ENCODE assay signal across 19 cellular contexts in genomic region chr13:28743499-28744083, GRCh38. TPM values are rescaled to one million over a fixed set of nuclear protein-coding genes. Genes with fewer than 3 reads are reported as not detected.
DNase-seq lines count a peak whose midpoint lies in the region; ATAC-seq, FAIRE-seq and TF ChIP-seq lines count a peak whose summit lies in the region.
"Had no signal": no experiment of that assay in that cellular context is flagged by ENCODE, and none has a peak within 500 bp of the region (broad histone marks: within the 10 kb centered on the region; RNA-seq: fewer than 3 reads in every experiment).

No MANE protein-coding gene starts in this region.

- TF ChIP-seq RAD21 in IMR-90 (IDR thresholded peaks at IDR 0.05; ENCODE audit: low read length) (no peak), H1 (IDR thresholded peaks at IDR 0.05 in 1 of 2, conservative IDR thresholded peaks at IDR 0.05 in 1 of 2; ENCODE audit: low read depth in 2 of 2, low read length in 2 of 2) (no peak)

- no peaks in the 10 kb centered on the region for H3K9me3 ChIP-seq in AG04450 (ENCODE audit: control insufficient read depth, insufficient read depth, low read length)
- H3K9me3 ChIP-seq in IMR-90 (ENCODE audit: control insufficient read depth, insufficient read depth, low read length), result no peaks in the 10 kb centered on the region
- H3K9me3 ChIP-seq in H1 (ENCODE audit: insufficient read depth in 2 of 2, low read depth in 1 of 2, low read length in 1 of 2), result no peaks in the 10 kb centered on the region
- H3K9me3 ChIP-seq in muscle layer of duodenum (ENCODE audit: control insufficient read depth in 1 of 2, low read length in 2 of 2), result no peaks in the 10 kb centered on the region
- H3K9me3 ChIP-seq in colonic mucosa, result no peaks in the 10 kb centered on the region
- H3K9me3 ChIP-seq: HAP-1, thoracic aorta had no signal

- H2BK12ac ChIP-seq in H1 (ENCODE audit: low read depth, low read length), result peak overlapping the region; percentile 70; the same call in 1 of the 2 replicates

- CTCF ChIA-PET in AG04450 (lab: Charles Lee) (no interaction called here), IMR-90 (lab: Yijun Ruan, JAX) (interaction anchor here (0.7 kb wide), 1 partner anchor 691 kb away, joined by 3 read pairs; no protein-coding TSS in a partner anchor), H1 (lab: Charles Lee; ENCODE audit: partially characterized antibody) (interaction anchor here (0.6 to 1.4 kb wide), 3 partner anchors 11 to 429 kb away, joined by 3 to 8 read pairs (median 3); no protein-coding TSS in a partner anchor)

- H3K36me3 ChIP-seq in IMR-90 (ENCODE audit: control insufficient read depth, insufficient read depth, low read length) (no peaks in the 10 kb centered on the region), H1 (ENCODE audit: control insufficient read depth in 2 of 4, insufficient read depth in 4 of 4, low read length in 3 of 4) (no peaks in the 10 kb centered on the region), muscle layer of duodenum (ENCODE audit: control insufficient read depth in 1 of 2, insufficient read depth in 2 of 2, low read length in 2 of 2) (no peaks in the 10 kb centered on the region), colonic mucosa (no peaks in the 10 kb centered on the region)
- H3K36me3 ChIP-seq: HAP-1, thoracic aorta had no signal

- H3K4me1 ChIP-seq in IMR-90 (ENCODE audit: control insufficient read depth, insufficient read depth, low read length) (peaks cover 3% of the 10 kb centered on the region; the same call in 1 of the 2 replicates), H1 (replicated peaks in 1 of 4; ENCODE audit: control insufficient read depth in 3 of 4, insufficient read depth in 4 of 4, low read length in 3 of 4) (peaks cover 2 to 16% (median 8%) of the 10 kb centered on the region in 4 experiments; a peak in 4 of 7 replicates), muscle layer of duodenum (ENCODE audit: control insufficient read depth in 1 of 2, insufficient read depth in 2 of 2, low read length in 2 of 2) (no peaks in the 10 kb centered on the region), colonic mucosa (no peaks in the 10 kb centered on the region)
- H3K4me1 ChIP-seq: HAP-1 had no signal

- TF ChIP-seq CTCF in AG04450 (IDR thresholded peaks at IDR 0.05; ENCODE audit: low read depth, low read length) (no peak), IMR-90 (conservative IDR thresholded peaks at IDR 0.05; ENCODE audit: low read depth, low read length) (no peak), H1 (IDR thresholded peaks at IDR 0.05; ENCODE audit: control extremely low read depth in 1 of 3, insufficient read depth in 1 of 3, low read depth in 1 of 3, low read length in 3 of 3) (no peak), colonic mucosa (IDR thresholded peaks at IDR 0.05) (no peak)

- H3K79me2 ChIP-seq in H1 (ENCODE audit: control insufficient read depth in 1 of 2, insufficient read depth in 2 of 2, low read length in 2 of 2), result no peaks in the 10 kb centered on the region

- intact Hi-C loops in IMR-90 (cut with micrococcal nuclease) (no loop called here), colonic mucosa (cut with DNase I) (no loop called here)

- no peak overlapping the region for H4K91ac ChIP-seq in IMR-90 (ENCODE audit: insufficient read depth, low read depth, low read length)
- H4K91ac ChIP-seq in H1 (replicated peaks; ENCODE audit: insufficient read length, low read length), result no peak overlapping the region

- dilution Hi-C loops in IMR-90 (cut with HindIII; ENCODE audit: low sequenced_read_pairs, unreplicated experiment), result no loop called here

- H3K56ac ChIP-seq in IMR-90 (ENCODE audit: extremely low read depth, insufficient read depth, low read length), result no peak overlapping the region
- no peak overlapping the region for H3K56ac ChIP-seq in H1 (replicated peaks; ENCODE audit: insufficient read length, low read depth, low read length)

- H2BK5ac ChIP-seq in IMR-90 (ENCODE audit: low read depth, low read length, poor library complexity, severe bottlenecking) (no peak overlapping the region), H1 (ENCODE audit: low read depth, low read length) (no peak overlapping the region; the same call in 1 of the 2 replicates)

- H3K23me2 ChIP-seq in H1 (ENCODE audit: low read depth, low read length), result no peaks in the 10 kb centered on the region

- no peak for ATAC-seq in IMR-90 (ENCODE audit: low read depth)
- ATAC-seq: activated CD8-positive, alpha-beta T cell treated with anti-CD3 and anti-CD28 coated beads for 36 hours; stimulated activated naive CD8-positive, alpha-beta T cell treated with anti-CD3 and anti-CD28 coated beads, Interleukin-15, Interleukin-2, amounts not matched to agents 100 U/mL and 50 U/mL, for 24 hours had no signal

- 0 out of 2 replicates have a peak overlapping the region, but pooled peaks have one; percentile 8 for H3K18ac ChIP-seq in IMR-90 (ENCODE audit: low read depth, low read length)
- no peak overlapping the region for H3K18ac ChIP-seq in H1 (ENCODE audit: extremely low read depth, low read length)

- no peak overlapping the region for H2AK9ac ChIP-seq in IMR-90 (replicated peaks; ENCODE audit: low read depth, low read length, poor library complexity)

- H3K4me2 ChIP-seq in IMR-90 (ENCODE audit: low read depth, low read length), result no peak overlapping the region
- no peak overlapping the region for H3K4me2 ChIP-seq in H1 (ENCODE audit: insufficient read depth in 1 of 2, low read depth in 2 of 2, low read length in 2 of 2)

- TF ChIP-seq POLR2A in IMR-90 (IDR thresholded peaks at IDR 0.05; ENCODE audit: low read depth, low read length) (no peak), H1 (IDR thresholded peaks at IDR 0.05; ENCODE audit: control extremely low read depth in 1 of 2, low read depth in 2 of 2, low read length in 2 of 2) (no peak)

- H3K9ac ChIP-seq in IMR-90 (ENCODE audit: low read depth, low read length) (no peak overlapping the region), H1 (replicated peaks in 1 of 4; ENCODE audit: extremely low read depth in 1 of 4, low read depth in 3 of 4, low read length in 3 of 4) (no peak overlapping the region; a peak in 1 of 7 replicates), colonic mucosa (ENCODE audit: low read depth in 2 of 2, low read length in 2 of 2) (no peak overlapping the region)

- no peak for FAIRE-seq in H1 (lab: Jason Lieb, UNC)
- FAIRE-seq: GM12891 had no signal

- no peaks in the 10 kb centered on the region for H4K20me1 ChIP-seq in IMR-90 (ENCODE audit: insufficient read depth, low read length)
- no peaks in the 10 kb centered on the region for H4K20me1 ChIP-seq in H1 (replicated peaks in 1 of 2; ENCODE audit: control insufficient read depth in 1 of 2, insufficient read depth in 2 of 2, low read length in 2 of 2)

- DNase-seq in AG04450 (ENCODE audit: low read depth, low spot score), result no peak
- DNase-seq in IMR-90, result no peak
- peak in 1 of 2 experiments; percentile 33 for DNase-seq in H1 (ENCODE audit: low read depth in 1 of 2, low spot score in 2 of 2)
- DNase-seq in stimulated activated CD4-positive, alpha-beta T cell treated with anti-CD3 and anti-CD28 coated beads, Interleukin-4, amount 100 ng/mL, for 1 hour, result no peak
- no peak for DNase-seq in mucosa of gallbladder (ENCODE audit: low spot score)
- DNase-seq in activated CD4-positive, alpha-beta T cell treated with anti-CD3 and anti-CD28 coated beads for 4 hours, result no peak
- no peak for DNase-seq in colonic mucosa
- DNase-seq: activated CD8-positive, alpha-beta T cell treated with anti-CD3 and anti-CD28 coated beads for 36 hours; activated effector memory CD4-positive, alpha-beta T cell treated with Interleukin-2 at 50 U/mL for 16 hours; C1 segment of cervical spinal cord; kidney glomerular epithelial cell; mammary epithelial cell; naive thymus-derived CD4-positive, alpha-beta T cell; NCI-H446; stimulated activated naive CD8-positive, alpha-beta T cell treated with anti-CD3 and anti-CD28 coated beads, Interleukin-15, Interleukin-2, amounts not matched to agents 100 U/mL and 50 U/mL, for 24 hours had no signal

- H2BK120ac ChIP-seq in IMR-90 (ENCODE audit: low read depth, low read length) (no peak overlapping the region; the same call in 1 of the 2 replicates), H1 (replicated peaks; ENCODE audit: low read depth, low read length) (peak overlapping the region; percentile 70)

- H2AK5ac ChIP-seq in IMR-90 (ENCODE audit: low read depth, low read length) (0 out of 2 replicates have a peak overlapping the region, but pooled peaks have one; percentile 1), H1 (ENCODE audit: low read depth, low read length) (no peak overlapping the region)

- H3K4me3 ChIP-seq in AG04450 (ENCODE audit: low read depth, low read length) (no peak overlapping the region), IMR-90 (ENCODE audit: insufficient read depth, low read depth, low read length) (no peak overlapping the region), H1 (ENCODE audit: extremely low read depth in 1 of 4, insufficient read depth in 2 of 4, low read depth in 3 of 4, low read length in 4 of 4) (0 out of 8 replicates have a peak overlapping the region, but pooled peaks of 1 of the 4 experiments have one; percentile 0), muscle layer of duodenum (ENCODE audit: low read depth in 1 of 2, low read length in 2 of 2) (no peak overlapping the region), colonic mucosa (no peak overlapping the region)
- H3K4me3 ChIP-seq: HAP-1, thoracic aorta had no signal

- TF ChIP-seq EP300 in H1 (IDR thresholded peaks at IDR 0.05; ENCODE audit: borderline replicate concordance in 1 of 2, low read depth in 2 of 2, low read length in 2 of 2), result no peak

- H3K79me1 ChIP-seq in IMR-90 (ENCODE audit: low read depth in 1 of 2, low read length in 2 of 2) (no peaks in the 10 kb centered on the region), H1 (ENCODE audit: low read depth, low read length) (no peaks in the 10 kb centered on the region)

- no peak overlapping the region for H3K4ac ChIP-seq in IMR-90 (ENCODE audit: low read depth, low read length)
- peak overlapping the region; percentile 3 for H3K4ac ChIP-seq in H1 (replicated peaks; ENCODE audit: insufficient read length, low read depth, low read length)

- POLR2A ChIA-PET in AG04450 (lab: Yijun Ruan, JAX) (no interaction called here), IMR-90 (lab: Charles Lee; ENCODE audit: unreplicated experiment) (no interaction called here), H1 (lab: Charles Lee; ENCODE audit: partially characterized antibody) (interaction anchor here (0.8 to 1.3 kb wide), 3 partner anchors 9 to 63 kb away, joined by 3 read pairs; partner anchors contain the start of gene SLC46A3)

- H3K27me3 ChIP-seq in AG04450 (ENCODE audit: control insufficient read depth, insufficient read depth, low read length) (peaks cover 3% of the 10 kb centered on the region), IMR-90 (ENCODE audit: control insufficient read depth, insufficient read depth, low read length) (peaks cover under 1% of the 10 kb centered on the region; the same call in 1 of the 2 replicates), H1 (replicated peaks in 1 of 4; ENCODE audit: control insufficient read depth in 3 of 4, extremely low read depth in 1 of 4, insufficient read depth in 3 of 4, low read length in 3 of 4) (no peaks in the 10 kb centered on the region), muscle layer of duodenum (ENCODE audit: low read depth, low read length) (no peaks in the 10 kb centered on the region), colonic mucosa (no peaks in the 10 kb centered on the region)

- H3K27ac ChIP-seq in AG04450 (ENCODE audit: low read depth, low read length) (peak overlapping the region; percentile 11), IMR-90 (ENCODE audit: insufficient read depth, low read length) (no peak overlapping the region), H1 (ENCODE audit: low read depth, low read length) (peak overlapping the region; percentile 65), muscle layer of duodenum (ENCODE audit: low read length) (peak overlapping the region; percentile 14), colonic mucosa (no peak overlapping the region)
- H3K27ac ChIP-seq: thoracic aorta had no signal

- BruUV-seq in IMR-90 (replicated peaks; lab: Mats Ljungman, UMichigan), result no TSS peak

- no peaks in the 10 kb centered on the region for H3K9me1 ChIP-seq in IMR-90 (ENCODE audit: insufficient read depth, low read length)

- WGBS in IMR-90 (ENCODE audit: extremely low coverage in 2 of 2, insufficient read length in 1 of 2), 2 experiments, result no CpG with 5 or more reads among the region's 4 CpGs
- WGBS in H1 (ENCODE audit: extremely low coverage in 1 of 2, insufficient coverage in 1 of 2, insufficient read length in 1 of 2, insufficient replicate concordance in 2 of 2, low coverage in 1 of 2, low lambda C conversion rate in 2 of 2, missing lambda C conversion rate in 1 of 2), 2 experiments, result 88% methylated on average over 4 of the region's 4 CpGs; no CpG with 5 or more reads in 1 of the 2 experiments

- H3K23ac ChIP-seq in IMR-90 (ENCODE audit: low read depth, low read length) (no peak overlapping the region), H1 (ENCODE audit: insufficient read length) (no peak overlapping the region)

- no peak overlapping the region for H3K14ac ChIP-seq in IMR-90 (replicated peaks; ENCODE audit: low read depth, low read length)
- H3K14ac ChIP-seq in H1 (ENCODE audit: insufficient read length), result no peak overlapping the region

- H2BK15ac ChIP-seq in IMR-90 (ENCODE audit: low read depth, low read length) (peak overlapping the region; percentile 36; the same call in 1 of the 3 replicates), H1 (ENCODE audit: low read length) (0 out of 2 replicates have a peak overlapping the region, but pooled peaks have one; percentile 21)

- H4K5ac ChIP-seq in IMR-90 (ENCODE audit: low read depth, low read length) (no peak overlapping the region), H1 (ENCODE audit: insufficient read length, low read depth, low read length) (no peak overlapping the region)

- H2AFZ ChIP-seq in IMR-90 (replicated peaks; ENCODE audit: low read length, poor library complexity) (no peak overlapping the region), H1 (ENCODE audit: low read length) (no peak overlapping the region; the same call in 1 of the 2 replicates)

- H2BK20ac ChIP-seq in IMR-90 (ENCODE audit: low read depth, low read length) (no peak overlapping the region), H1 (ENCODE audit: low read length) (peak overlapping the region; percentile 51; the same call in 1 of the 2 replicates)

- H4K8ac ChIP-seq in IMR-90 (ENCODE audit: low read depth in 2 of 2, low read length in 2 of 2) (no peak overlapping the region), H1 (ENCODE audit: extremely low read depth, insufficient read depth, low read length) (no peak overlapping the region; the same call in 1 of the 2 replicates)

- in situ Hi-C loops in IMR-90 (cut with MboI; ENCODE audit: low sequenced_read_pairs), result no loop called here

RNA-seq across cellular contexts. Expression of gene SLC46A3, which starts 24.8 kb away (rescaled TPM):
- polyA plus RNA-seq in AG04450 (2011; rRNA removed) (3.9 and 5.2 TPM in 2 replicates), IMR-90 (2012; rRNA removed) (0.86 and 0.89 TPM in 2 replicates), H1 (2011; rRNA removed) (0.50 and 0.67 TPM in 2 replicates)
- polyA minus RNA-seq in AG04450 (2011; rRNA and poly(A)+ RNA removed), result 1.6 and 2.3 TPM in 2 replicates
- total RNA-seq in IMR-90 (2012; rRNA removed) (0.54 and 0.83 TPM in 2 replicates), mucosa of gallbladder (59.3 TPM), colonic mucosa (10 to 100 TPM; 30.5 to 45.8 TPM)
- 0.41 and 0.77 TPM in 2 replicates for polyA plus RNA-seq in IMR-90 (2012; cell fraction: cytosol; rRNA removed)
- 0.72 and 3.0 TPM in 2 replicates for polyA plus RNA-seq in IMR-90 (2012; cell fraction: nucleus; rRNA removed; ENCODE audit: low replicate concordance)
- 0.31 and 0.39 TPM in 2 replicates for total RNA-seq in H1 (2021; fragmentation: NEBNext Ultra II Directional; extraction: Animal tissue kit (Norgen Biotek cat#: 25700))
- polyA plus RNA-seq in H1 (2011; cell fraction: cytosol; rRNA removed), result 0.56 TPM
- 0.24 TPM for polyA plus RNA-seq in H1 (2011; cell fraction: nucleus; rRNA removed)
- polyA plus RNA-seq in H1 (2012, experiment 1 of 2), result 0.22 to 0.37 TPM (median 0.31 TPM) in 4 replicates
- 0.09 TPM for polyA plus RNA-seq in H1 (2012, experiment 2 of 2)
- 1.1 TPM for polyA plus RNA-seq in H1 (2013, experiment 1 of 2)
- polyA plus RNA-seq in H1 (2013, experiment 2 of 2), result 1.1 TPM
- polyA minus RNA-seq in H1 (2011; rRNA and poly(A)+ RNA removed), result 0.27 and 0.91 TPM in 2 replicates
- polyA minus RNA-seq in H1 (2011; cell fraction: cytosol; rRNA and poly(A)+ RNA removed), result not detected
- polyA minus RNA-seq in H1 (2011; cell fraction: nucleus; rRNA and poly(A)+ RNA removed), result 0.30 TPM

Comparison
In these comparisons a context has a peak if more than half of its experiments do, and no peak if none do; other contexts are left out.
1. H3K27ac ChIP-seq: peak in AG04450 (single experiment), H1 (single experiment) and muscle layer of duodenum (single experiment); none in IMR-90 (single experiment) and colonic mucosa (single experiment).
2. RNA of gene SLC46A3, which starts 24.8 kb away (total RNA-seq): 59.3 TPM in mucosa of gallbladder (single experiment) and 30.5 to 45.8 TPM in colonic mucosa; 0.54 to 0.83 TPM in IMR-90 and 0.31 to 0.39 TPM in H1; every median in the first group is over 10 times any median in the second.